Comparison of ENCODE assay signal across 16 cellular contexts in genomic region chr19:32104465-32105235, GRCh38.
A peak's percentile ranks its signal among the peaks of the same experiment; 100 is the strongest.
DNase-seq lines count a peak whose midpoint lies in the region; ATAC-seq and TF ChIP-seq lines count a peak whose summit lies in the region.
"Had no signal": no experiment of that assay in that cellular context is flagged by ENCODE, and none has a peak within 500 bp of the region (broad histone marks: within the 10 kb centered on the region; RNA-seq: fewer than 3 reads in every experiment).

No MANE protein-coding gene starts in this region.

- H3K4me3 ChIP-seq in MG63 (no peak overlapping the region), body of pancreas (no peak overlapping the region)
- H3K4me3 ChIP-seq: esophagus squamous epithelium had no signal

- WGBS in body of pancreas, 2 donors: 20 to 21% methylated on average over 17 of the region's 17 CpGs

- H3K27ac ChIP-seq in body of pancreas: no peak overlapping the region
- H3K27ac ChIP-seq: esophagus squamous epithelium had no signal

- peaks cover 23% of the 10 kb centered on the region for H3K27me3 Mint-ChIP-seq in nephron (ENCODE audit: low read depth)

- in situ Hi-C loops in ACHN (cut with HindIII; ENCODE audit: low pct_ligation_motif_present, low pct_unique_long_range_greater_than_20kb, low sequenced_read_pairs): no loop called here

- ATAC-seq in body of pancreas (peak; percentile 27), HG02973 (IDR thresholded peaks at IDR 0.05; ENCODE audit: unreplicated experiment) (no peak)
- ATAC-seq: naive thymus-derived CD8-positive, alpha-beta T cell; T-cell had no signal

- H3K27me3 ChIP-seq in MG63 (no peaks in the 10 kb centered on the region), body of pancreas (no peaks in the 10 kb centered on the region)

- peaks cover 7% of the 10 kb centered on the region for H3K4me1 ChIP-seq in body of pancreas

- H3K4me3 Mint-ChIP-seq in nephron: peak overlapping the region in 2 of 3 experiments; percentile 2 to 26
- H3K4me3 Mint-ChIP-seq: activated CD4-positive, alpha-beta memory T cell treated with anti-CD3 and anti-CD28 coated beads for 36 hours; CD4-positive, CD25-positive, alpha-beta regulatory T cell; IgD-negative memory B cell; naive thymus-derived CD8-positive, alpha-beta T cell; T-cell had no signal

- H3K9me3 ChIP-seq in MG63 (peaks cover 6% of the 10 kb centered on the region; the same call in 1 of the 2 replicates), body of pancreas (no peaks in the 10 kb centered on the region)
- H3K9me3 ChIP-seq: esophagus squamous epithelium had no signal

- peak; percentile 58 for DNase-seq in DMS153 (lab: John Stamatoyannopoulos, UW)
- DNase-seq in MG63: peak; percentile 47
- DNase-seq in body of pancreas: peak in 1 of 4 donors; percentile 26
- DNase-seq in middle frontal gyrus (ENCODE audit: extremely low spot score, low spot score): no peak
- DNase-seq in ACHN: no peak
- DNase-seq in NCI-H69 (lab: John Stamatoyannopoulos, UW): no peak
- DNase-seq: activated CD4-positive, alpha-beta memory T cell treated with anti-CD3 and anti-CD28 coated beads for 36 hours; activated gamma-delta T cell; CD4-positive, CD25-positive, alpha-beta regulatory T cell; esophagus squamous epithelium; GOT3; naive thymus-derived CD8-positive, alpha-beta T cell; T-cell had no signal

- no peak for TF ChIP-seq POLR2A in body of pancreas (IDR thresholded peaks at IDR 0.05)

- intact Hi-C loops in body of pancreas (cut with DNase I): no loop called here

- peak in 1 of 7 experiments; percentile 7 for TF ChIP-seq CTCF in body of pancreas (IDR thresholded peaks at IDR 0.05)
- TF ChIP-seq CTCF in nephron (IDR thresholded peaks at IDR 0.05; ENCODE audit: unreplicated experiment in 3 of 3): peak in 2 of 3 experiments; percentile 23 to 28

- no peaks in the 10 kb centered on the region for H3K36me3 Mint-ChIP-seq in nephron (ENCODE audit: low read depth)
- H3K36me3 Mint-ChIP-seq: activated CD4-positive, alpha-beta memory T cell treated with anti-CD3 and anti-CD28 coated beads for 36 hours; CD4-positive, CD25-positive, alpha-beta regulatory T cell; IgD-negative memory B cell; naive thymus-derived CD8-positive, alpha-beta T cell; T-cell had no signal

- peaks cover 35% of the 10 kb centered on the region for H3K4me1 Mint-ChIP-seq in nephron
- H3K4me1 Mint-ChIP-seq: T-cell had no signal

- H3K27ac Mint-ChIP-seq in nephron: peak overlapping the region; percentile 20 to 75 (median 31)
- H3K27ac Mint-ChIP-seq: activated CD4-positive, alpha-beta memory T cell treated with anti-CD3 and anti-CD28 coated beads for 36 hours; CD4-positive, CD25-positive, alpha-beta regulatory T cell; IgD-negative memory B cell; naive thymus-derived CD8-positive, alpha-beta T cell; T-cell had no signal

- no peaks in the 10 kb centered on the region for H3K36me3 ChIP-seq in MG63
- H3K36me3 ChIP-seq in body of pancreas (replicated peaks in 1 of 2; ENCODE audit: insufficient read depth in 1 of 2, low read depth in 2 of 2): no peaks in the 10 kb centered on the region
- H3K36me3 ChIP-seq: esophagus squamous epithelium had no signal

- peaks cover 14% of the 10 kb centered on the region for H3K9me3 Mint-ChIP-seq in nephron

Comparison
In these comparisons a context has a peak if more than half of its experiments do, and no peak if none do; other contexts are left out.
1. DNase-seq: peak in DMS153 (single experiment) and MG63 (single experiment); none in middle frontal gyrus (single experiment), ACHN (single experiment) and NCI-H69 (single experiment).